In the genomic region with DNA sequence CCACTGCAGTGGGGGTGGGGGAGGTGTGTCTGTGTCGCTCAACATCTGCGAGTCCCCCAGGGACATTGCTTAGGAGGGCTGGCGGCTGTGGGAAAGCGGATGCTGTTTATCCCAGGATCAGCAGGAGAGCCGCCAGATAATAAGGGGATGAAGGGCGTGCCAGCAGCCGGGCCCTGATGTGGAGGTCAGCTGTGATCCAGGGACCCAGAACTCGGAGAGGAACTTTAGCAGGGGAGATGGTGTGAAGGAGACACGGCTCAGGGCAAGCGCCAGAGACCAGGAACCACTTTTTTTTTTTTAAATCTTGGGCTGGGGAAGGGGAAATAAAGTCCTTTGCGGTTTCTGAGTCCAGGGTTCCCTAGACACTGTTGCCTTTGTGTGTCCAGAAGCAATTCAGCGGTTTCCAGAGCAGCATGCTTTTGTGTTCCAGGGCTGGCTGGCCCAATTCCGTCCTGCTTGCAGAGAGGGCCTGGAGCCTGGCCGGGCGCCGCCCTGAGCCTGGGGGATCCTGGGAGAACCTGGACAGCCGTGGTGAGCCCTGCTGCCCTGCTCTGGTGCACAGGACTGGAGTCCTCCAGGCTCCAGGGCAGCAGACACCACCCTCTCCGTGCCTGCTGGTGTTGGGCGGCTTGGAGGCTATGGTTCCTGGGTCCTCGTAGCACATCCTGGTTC, we compare ENCODE assay signal across 8 cellular contexts. TPM values are rescaled to one million over a fixed set of nuclear protein-coding genes. Genes with fewer than 3 reads are reported as not detected.
DNase-seq lines count a peak whose midpoint lies in the region; ATAC-seq and TF ChIP-seq lines count a peak whose summit lies in the region.

Gene GRAMD4 (plus strand): TSS at position 557 of the 672 bp plus-strand sequence. CDS start 6,414 bp downstream, outside the sequence.

- H3K9me3 ChIP-seq in body of pancreas (no peaks in the 10 kb centered on the region), right lobe of liver (no peaks in the 10 kb centered on the region), transverse colon (no peaks in the 10 kb centered on the region)
- H3K9me3 ChIP-seq in CD4-positive, alpha-beta memory T cell (ENCODE audit: control insufficient read depth in 1 of 2, low read length in 2 of 2), result no peaks in the 10 kb centered on the region

- DNase-seq in activated naive CD8-positive, alpha-beta T cell treated with anti-CD3 and anti-CD28 coated beads for 36 hours, result no peak
- no peak for DNase-seq in activated naive CD8-positive, alpha-beta T cell treated with anti-CD3 and anti-CD28 coated beads, Interleukin-2, amount 50 U/mL, for 24 hours
- DNase-seq in body of pancreas, result peak in 1 of 4 donors; percentile 58
- DNase-seq in right lobe of liver, result peak in 1 of 3 donors; percentile 18
- no peak for DNase-seq in transverse colon
- no peak for DNase-seq in NCI-H128 (lab: John Stamatoyannopoulos, UW; ENCODE audit: unreplicated experiment)
- DNase-seq in CD4-positive, alpha-beta memory T cell, result no peak

- H3K27ac ChIP-seq in body of pancreas (peak within 1 kb of the TSS in 2 of 4 donors; percentile 25 to 62), right lobe of liver (no peak within 1 kb of the TSS), transverse colon (peak within 1 kb of the TSS; percentile 31 to 65 (median 50))
- no peak within 1 kb of the TSS for H3K27ac ChIP-seq in CD4-positive, alpha-beta memory T cell (ENCODE audit: low read depth, low read length)

- H3K4me3 Mint-ChIP-seq in activated naive CD8-positive, alpha-beta T cell treated with anti-CD3 and anti-CD28 coated beads for 36 hours, result no peak within 1 kb of the TSS
- no peak within 1 kb of the TSS for H3K4me3 Mint-ChIP-seq in activated naive CD8-positive, alpha-beta T cell treated with anti-CD3 and anti-CD28 coated beads, Interleukin-2, amount 50 U/mL, for 24 hours
- H3K4me3 Mint-ChIP-seq in CD4-positive, alpha-beta memory T cell, result no peak within 1 kb of the TSS

- CTCF ChIA-PET in CD4-positive, alpha-beta memory T cell (lab: Charles Lee; ENCODE audit: partially characterized antibody), result no interaction called here

- WGBS in body of pancreas, 2 donors, result 46 to 79% methylated on average over 12 to 20 of the region's 20 CpGs
- 67% methylated on average over 9 of the region's 20 CpGs for WGBS in right lobe of liver (ENCODE audit: insufficient coverage, low coverage, low lambda C conversion rate, missing lambda C conversion rate)
- WGBS in transverse colon (ENCODE audit: low coverage in 1 of 2), 2 donors, result 39 to 60% methylated on average over 4 to 12 of the region's 20 CpGs

- ATAC-seq in activated naive CD8-positive, alpha-beta T cell treated with anti-CD3 and anti-CD28 coated beads, Interleukin-2, amount 50 U/mL, for 24 hours, result no peak
- ATAC-seq in body of pancreas (peak; percentile 39), right lobe of liver (peak; percentile 12 to 38 (median 28)), HG03097 (IDR thresholded peaks at IDR 0.05; ENCODE audit: low FRiP score, unreplicated experiment) (no peak)

- TF ChIP-seq POLR2A in body of pancreas (IDR thresholded peaks at IDR 0.05) (no peak), right lobe of liver (IDR thresholded peaks at IDR 0.05) (no peak), transverse colon (IDR thresholded peaks at IDR 0.05) (no peak)

- H3K36me3 ChIP-seq in body of pancreas (replicated peaks in 1 of 2; ENCODE audit: insufficient read depth in 1 of 2, low read depth in 2 of 2) (no peaks in the 10 kb centered on the region), right lobe of liver (no peaks in the 10 kb centered on the region), transverse colon (no peaks in the 10 kb centered on the region)
- H3K36me3 ChIP-seq in CD4-positive, alpha-beta memory T cell (ENCODE audit: insufficient read depth, low read length), result no peaks in the 10 kb centered on the region

- in situ Hi-C loops in transverse colon (cut with MboI; ENCODE audit: low pct_ligation_motif_present in 1 of 4, low pct_unique_long_range_greater_than_20kb in 1 of 4, low sequenced_read_pairs in 3 of 4), result no loop called here

- H3K4me1 ChIP-seq in body of pancreas, result peaks cover 22% of the 10 kb centered on the region
- peaks cover 0 to 7% (median 3%) of the 10 kb centered on the region in 4 donors for H3K4me1 ChIP-seq in right lobe of liver
- H3K4me1 ChIP-seq in transverse colon, result peaks cover 8 to 34% (median 17%) of the 10 kb centered on the region in 4 donors
- peaks cover 4% of the 10 kb centered on the region for H3K4me1 ChIP-seq in CD4-positive, alpha-beta memory T cell (ENCODE audit: insufficient read depth, low read length)

- H3K4me3 ChIP-seq in body of pancreas (no peak within 1 kb of the TSS), right lobe of liver (no peak within 1 kb of the TSS), transverse colon (no peak within 1 kb of the TSS)
- no peak within 1 kb of the TSS for H3K4me3 ChIP-seq in CD4-positive, alpha-beta memory T cell (ENCODE audit: low read length in 2 of 2)

- H3K4me1 Mint-ChIP-seq in activated naive CD8-positive, alpha-beta T cell treated with anti-CD3 and anti-CD28 coated beads for 36 hours, result peaks cover 3% of the 10 kb centered on the region
- peaks cover 8% of the 10 kb centered on the region for H3K4me1 Mint-ChIP-seq in activated naive CD8-positive, alpha-beta T cell treated with anti-CD3 and anti-CD28 coated beads, Interleukin-2, amount 50 U/mL, for 24 hours
- peaks cover 0 to 3% (median 0%) of the 10 kb centered on the region in 4 donors for H3K4me1 Mint-ChIP-seq in CD4-positive, alpha-beta memory T cell

- no peaks in the 10 kb centered on the region for H3K9me3 Mint-ChIP-seq in activated naive CD8-positive, alpha-beta T cell treated with anti-CD3 and anti-CD28 coated beads for 36 hours
- H3K9me3 Mint-ChIP-seq in activated naive CD8-positive, alpha-beta T cell treated with anti-CD3 and anti-CD28 coated beads, Interleukin-2, amount 50 U/mL, for 24 hours, result no peaks in the 10 kb centered on the region
- H3K9me3 Mint-ChIP-seq in CD4-positive, alpha-beta memory T cell, result no peaks in the 10 kb centered on the region

- H3K27ac Mint-ChIP-seq in activated naive CD8-positive, alpha-beta T cell treated with anti-CD3 and anti-CD28 coated beads for 36 hours, result no peak within 1 kb of the TSS
- H3K27ac Mint-ChIP-seq in activated naive CD8-positive, alpha-beta T cell treated with anti-CD3 and anti-CD28 coated beads, Interleukin-2, amount 50 U/mL, for 24 hours, result no peak within 1 kb of the TSS
- peak within 1 kb of the TSS in 1 of 7 donors; percentile 62 for H3K27ac Mint-ChIP-seq in CD4-positive, alpha-beta memory T cell

- TF ChIP-seq CTCF in body of pancreas (IDR thresholded peaks at IDR 0.05), result no peak
- no peak for TF ChIP-seq CTCF in right lobe of liver (IDR thresholded peaks at IDR 0.05)
- no peak for TF ChIP-seq CTCF in transverse colon (IDR thresholded peaks at IDR 0.05)

- intact Hi-C loops in body of pancreas (cut with DNase I) (no loop called here), right lobe of liver (cut with DNase I) (no loop called here), transverse colon (cut with DNase I; ENCODE audit: low total_unique reads) (no loop called here)
- intact Hi-C loops in CD4-positive, alpha-beta memory T cell (cut with micrococcal nuclease), result no loop called here

- POLR2A ChIA-PET in CD4-positive, alpha-beta memory T cell (lab: Charles Lee; ENCODE audit: partially characterized antibody), result no interaction called here

- no peaks in the 10 kb centered on the region for H3K27me3 Mint-ChIP-seq in activated naive CD8-positive, alpha-beta T cell treated with anti-CD3 and anti-CD28 coated beads for 36 hours
- no peaks in the 10 kb centered on the region for H3K27me3 Mint-ChIP-seq in activated naive CD8-positive, alpha-beta T cell treated with anti-CD3 and anti-CD28 coated beads, Interleukin-2, amount 50 U/mL, for 24 hours
- no peaks in the 10 kb centered on the region for H3K27me3 Mint-ChIP-seq in CD4-positive, alpha-beta memory T cell

- H3K27me3 ChIP-seq in body of pancreas (no peaks in the 10 kb centered on the region), right lobe of liver (no peaks in the 10 kb centered on the region), transverse colon (no peaks in the 10 kb centered on the region)
- no peaks in the 10 kb centered on the region for H3K27me3 ChIP-seq in CD4-positive, alpha-beta memory T cell (ENCODE audit: insufficient read depth, low read length)

- TF ChIP-seq EP300 in transverse colon (IDR thresholded peaks at IDR 0.05; ENCODE audit: low read depth), result no peak

- H3K36me3 Mint-ChIP-seq in activated naive CD8-positive, alpha-beta T cell treated with anti-CD3 and anti-CD28 coated beads for 36 hours, result no peaks in the 10 kb centered on the region
- H3K36me3 Mint-ChIP-seq in activated naive CD8-positive, alpha-beta T cell treated with anti-CD3 and anti-CD28 coated beads, Interleukin-2, amount 50 U/mL, for 24 hours (ENCODE audit: low read depth), result no peaks in the 10 kb centered on the region
- no peaks in the 10 kb centered on the region for H3K36me3 Mint-ChIP-seq in CD4-positive, alpha-beta memory T cell

RNA-seq across cellular contexts. Expression of gene GRAMD4, which starts in this region (rescaled TPM):
- total RNA-seq in activated naive CD8-positive, alpha-beta T cell treated with anti-CD3 and anti-CD28 coated beads for 36 hours, result 10 to 100 TPM; 20.7 to 20.9 TPM
- total RNA-seq in body of pancreas (10 to 100 TPM; 29.3 to 62.3 TPM), right lobe of liver (10 to 100 TPM; 29.7 to 72.0 (median 34.8) TPM), transverse colon (100 to 1,000 TPM; 146 to 981 (median 258) TPM)
- 10 to 100 TPM; 16.1 to 19.6 TPM for total RNA-seq in CD4-positive, alpha-beta memory T cell
- 1 to 10 TPM in 1 of 2 donors, under 1 TPM in 1; 0.73 to 7.2 TPM for polyA plus RNA-seq in CD4-positive, alpha-beta memory T cell

Comparison
In these comparisons a context has a peak if more than half of its experiments do, and no peak if none do; other contexts are left out.
1. ATAC-seq: peak in body of pancreas (single experiment) and right lobe of liver (4 of 4); none in activated naive CD8-positive, alpha-beta T cell treated with anti-CD3 and anti-CD28 coated beads, Interleukin-2, amount 50 U/mL, for 24 hours (single experiment) and HG03097 (single experiment).
2. H3K27ac ChIP-seq: peak in transverse colon (4 of 4); none in right lobe of liver (0 of 3) and CD4-positive, alpha-beta memory T cell (single experiment).